ENCODE assay signal across 20 cellular contexts in genomic region chr22:27112273-27112672, GRCh38.
DNase-seq lines count a peak whose midpoint lies in the region; ATAC-seq and TF ChIP-seq lines count a peak whose summit lies in the region.
"Had no signal": no experiment of that assay in that cellular context is flagged by ENCODE, and none has a peak within 500 bp of the region (broad histone marks: within the 10 kb centered on the region; RNA-seq: fewer than 3 reads in every experiment).

No MANE protein-coding gene starts in this region.

- WGBS in neuronal stem cell (ENCODE audit: extremely low coverage in 2 of 2, insufficient read length in 2 of 2, insufficient replicate concordance in 1 of 2), 2 donors: no CpG with 5 or more reads among the region's 2 CpGs

- H3K9ac ChIP-seq in subcutaneous abdominal adipose tissue (ENCODE audit: low read length in 5 of 5) (no peak overlapping the region), neuronal stem cell (ENCODE audit: low read depth, low read length, poor library complexity) (no peak overlapping the region)

- no peak overlapping the region for H3K4me2 ChIP-seq in neuronal stem cell (ENCODE audit: insufficient read depth, low read length, poor library complexity, severe bottlenecking)

- no peak overlapping the region for H3K14ac ChIP-seq in neuronal stem cell (ENCODE audit: low read length)

- no peak overlapping the region for H2BK15ac ChIP-seq in neuronal stem cell (ENCODE audit: low read length)

- H3K4me3 ChIP-seq in RWPE2 (ENCODE audit: severe bottlenecking) (no peak overlapping the region), subcutaneous abdominal adipose tissue (ENCODE audit: low read depth in 1 of 5, low read length in 5 of 5) (no peak overlapping the region), neuronal stem cell (ENCODE audit: low read length in 2 of 2) (no peak overlapping the region)
- H3K4me3 ChIP-seq: lower lobe of right lung, prostate gland had no signal

- H3K4ac ChIP-seq in neuronal stem cell (ENCODE audit: low read length): no peak overlapping the region

- no peaks in the 10 kb centered on the region for H3K36me3 ChIP-seq in RWPE2 (ENCODE audit: low read depth)
- H3K36me3 ChIP-seq in subcutaneous abdominal adipose tissue (ENCODE audit: control insufficient read depth in 5 of 5, insufficient read depth in 5 of 5, low read length in 5 of 5): no peaks in the 10 kb centered on the region
- no peaks in the 10 kb centered on the region for H3K36me3 ChIP-seq in neuronal stem cell (replicated peaks in 1 of 2; ENCODE audit: control insufficient read depth in 2 of 2, insufficient read depth in 2 of 2, low read length in 2 of 2)
- H3K36me3 ChIP-seq: lower lobe of right lung, prostate gland had no signal

- no peak overlapping the region for H3K18ac ChIP-seq in neuronal stem cell (ENCODE audit: low read length)

- peak overlapping the region; percentile 53 for H3K27ac ChIP-seq in RWPE2 (ENCODE audit: poor library complexity, severe bottlenecking)
- peak overlapping the region; percentile 12 for H3K27ac ChIP-seq in subcutaneous abdominal adipose tissue (ENCODE audit: low read depth, low read length)
- no peak overlapping the region for H3K27ac ChIP-seq in neuronal stem cell (replicated peaks; ENCODE audit: low read length)
- H3K27ac ChIP-seq: C4-2B, lower lobe of right lung, prostate gland had no signal

- H2BK120ac ChIP-seq in neuronal stem cell (ENCODE audit: low read depth, low read length): no peak overlapping the region

- no peak overlapping the region for H2BK5ac ChIP-seq in neuronal stem cell (ENCODE audit: low read length)

- H3K27me3 ChIP-seq in RWPE2 (ENCODE audit: insufficient read depth, poor library complexity, severe bottlenecking): no peaks in the 10 kb centered on the region
- peaks cover 0 to 2% (median 0%) of the 10 kb centered on the region in 5 donors for H3K27me3 ChIP-seq in subcutaneous abdominal adipose tissue (ENCODE audit: control insufficient read depth in 5 of 5, insufficient read depth in 4 of 5, low read length in 5 of 5)
- no peaks in the 10 kb centered on the region for H3K27me3 ChIP-seq in neuronal stem cell (ENCODE audit: control insufficient read depth in 3 of 3, insufficient read depth in 3 of 3, low read depth in 1 of 3, low read length in 3 of 3)

- H4K8ac ChIP-seq in neuronal stem cell (ENCODE audit: low read depth, low read length): no peak overlapping the region

- no peak for TF ChIP-seq CTCF in RWPE2 (IDR thresholded peaks at IDR 0.05; ENCODE audit: poor library complexity, severe bottlenecking)

- no peak overlapping the region for H4K91ac ChIP-seq in neuronal stem cell (ENCODE audit: low read depth, low read length, poor library complexity)

- DNase-seq in NCI-H2171 treated with DMSO at 0.1 percent for 48 hours (lab: John Stamatoyannopoulos, UW) (peak; percentile 30), NCI-H2171 (lab: John Stamatoyannopoulos, UW) (no peak), RWPE2 (ENCODE audit: low spot score) (no peak), kidney glomerular epithelial cell (lab: John Stamatoyannopoulos, UW) (peak; percentile 24), neuronal stem cell (ENCODE audit: low spot score) (no peak), HuH-7.5 (ENCODE audit: low spot score) (no peak)
- DNase-seq: activated CD4-positive, alpha-beta T cell treated with anti-CD3 and anti-CD28 coated beads for 36 hours; activated CD8-positive, alpha-beta memory T cell treated with anti-CD3 and anti-CD28 coated beads, Interleukin-2, amount 50 U/mL, for 4 hours; activated gamma-delta T cell; cerebellar nuclear complex; effector CD8-positive, alpha-beta T cell; HFFc6; lower lobe of right lung; naive thymus-derived CD8-positive, alpha-beta T cell; NCI-H1694; T1000 had no signal

- no peak overlapping the region for H2AK5ac ChIP-seq in neuronal stem cell (ENCODE audit: low read depth, low read length)

- H3K4me1 ChIP-seq in RWPE2 (ENCODE audit: insufficient read depth, poor library complexity, severe bottlenecking) (peaks cover 29% of the 10 kb centered on the region), subcutaneous abdominal adipose tissue (ENCODE audit: control insufficient read depth in 5 of 5, insufficient read depth in 5 of 5, low read length in 5 of 5) (peaks cover 5 to 37% (median 24%) of the 10 kb centered on the region in 5 donors), neuronal stem cell (ENCODE audit: control insufficient read depth in 2 of 2, insufficient read depth in 1 of 2, low read depth in 1 of 2, low read length in 2 of 2) (peaks cover 12 to 28% of the 10 kb centered on the region in 2 donors)
- H3K4me1 ChIP-seq: prostate gland had no signal

- H3K23ac ChIP-seq in neuronal stem cell (ENCODE audit: low read depth, low read length, poor library complexity): no peak overlapping the region

- ATAC-seq in RWPE2 (ENCODE audit: low read depth): no peak
- no peak for ATAC-seq in HG03025 (IDR thresholded peaks at IDR 0.05; ENCODE audit: low FRiP score, unreplicated experiment)
- ATAC-seq: activated CD4-positive, alpha-beta T cell treated with anti-CD3 and anti-CD28 coated beads for 36 hours; lower lobe of right lung; naive thymus-derived CD8-positive, alpha-beta T cell had no signal

- peaks cover 4% of the 10 kb centered on the region for H3K9me3 ChIP-seq in RWPE2 (ENCODE audit: severe bottlenecking)
- H3K9me3 ChIP-seq in subcutaneous abdominal adipose tissue (ENCODE audit: control insufficient read depth in 5 of 5, low read length in 5 of 5): peaks cover 0 to 3% (median 0%) of the 10 kb centered on the region in 5 donors
- peaks cover 0 to 6% of the 10 kb centered on the region in 2 donors for H3K9me3 ChIP-seq in neuronal stem cell (replicated peaks in 1 of 2; ENCODE audit: control insufficient read depth in 2 of 2, insufficient read depth in 1 of 2, low read depth in 1 of 2, low read length in 2 of 2)
- H3K9me3 ChIP-seq: lower lobe of right lung, prostate gland had no signal

- no peak overlapping the region for H2BK12ac ChIP-seq in neuronal stem cell (ENCODE audit: low read length)

- H2AFZ ChIP-seq in neuronal stem cell (ENCODE audit: low read length): no peak overlapping the region

- H3K79me1 ChIP-seq in neuronal stem cell (ENCODE audit: low read depth, low read length): no peaks in the 10 kb centered on the region

Comparison
In these comparisons a context has a peak if more than half of its experiments do, and no peak if none do; other contexts are left out.
1. DNase-seq: peak in NCI-H2171 treated with DMSO at 0.1 percent for 48 hours (single experiment) and kidney glomerular epithelial cell (single experiment); none in NCI-H2171 (single experiment), RWPE2 (single experiment), neuronal stem cell (single experiment) and HuH-7.5 (single experiment).